In genomic region chr22:34111210-34111824, GRCh38 we compare ENCODE assay signal across 8 cellular contexts.
A peak's percentile ranks its signal among the peaks of the same experiment; 100 is the strongest.
DNase-seq lines count a peak whose midpoint lies in the region; ATAC-seq, FAIRE-seq and TF ChIP-seq lines count a peak whose summit lies in the region.

No MANE protein-coding gene starts in this region.

- no peak overlapping the region for H3K9ac ChIP-seq in liver (ENCODE audit: low read depth in 1 of 2, low read length in 2 of 2)

- DNase-seq in A549 (ENCODE audit: low read depth in 1 of 2, low spot score in 1 of 2) (peak; percentile 13 to 22), ELF-1 (ENCODE audit: low read depth, low spot score) (peak; percentile 30), NCI-H2227 treated with DMSO at 0.1 percent for 48 hours (lab: John Stamatoyannopoulos, UW) (peak; percentile 20), bronchial epithelial cell (ENCODE audit: low read depth) (peak; percentile 12), uterus (peak; percentile 18), DMS79 treated with DMSO at 0.1 percent for 48 hours (lab: John Stamatoyannopoulos, UW) (no peak)
- no peak for DNase-seq in activated CD8-positive, alpha-beta memory T cell treated with anti-CD3 and anti-CD28 coated beads, Interleukin-2, amount 50 U/mL, for 4 hours

- ATAC-seq in A549, result peak in 1 of 2 experiments; percentile 78; a peak in 3 of 6 replicates

- WGBS in A549 (ENCODE audit: missing lambda C conversion rate), result 0% methylated on average over 7 of the region's 7 CpGs
- 5% methylated on average over 7 of the region's 7 CpGs for WGBS in liver

- H3K4me2 ChIP-seq in A549, result no peak overlapping the region

- intact Hi-C loops in uterus (cut with DNase I; ENCODE audit: low total_unique reads), result no loop called here

- H3K4me3 ChIP-seq in A549 (no peak overlapping the region), bronchial epithelial cell (ENCODE audit: low read depth, low read length) (no peak overlapping the region), liver (ENCODE audit: low read depth in 1 of 3, low read length in 3 of 3) (no peak overlapping the region), uterus (no peak overlapping the region)

- CTCF ChIA-PET in A549 (lab: Yijun Ruan, JAX), result interaction anchor here (0.9 to 1.8 kb wide), 7 partner anchors 17 to 822 kb away, joined by 3 to 6 read pairs (median 5); no protein-coding TSS in a partner anchor

- no peak overlapping the region for H3K27ac ChIP-seq in A549
- H3K27ac ChIP-seq in liver (ENCODE audit: low read depth in 1 of 2, low read length in 2 of 2), result no peak overlapping the region
- H3K27ac ChIP-seq in uterus, result no peak overlapping the region

- no peaks in the 10 kb centered on the region for H3K9me3 ChIP-seq in A549
- H3K9me3 ChIP-seq in liver (ENCODE audit: control insufficient read depth in 4 of 4, low read length in 3 of 4), result no peaks in the 10 kb centered on the region
- no peaks in the 10 kb centered on the region for H3K9me3 ChIP-seq in uterus

- H3K36me3 ChIP-seq in bronchial epithelial cell (ENCODE audit: control insufficient read depth, insufficient read depth, low read length), result no peaks in the 10 kb centered on the region
- no peaks in the 10 kb centered on the region for H3K36me3 ChIP-seq in liver (ENCODE audit: control insufficient read depth in 4 of 4, insufficient read depth in 3 of 4, low read depth in 1 of 4, low read length in 3 of 4)
- H3K36me3 ChIP-seq in uterus, result no peaks in the 10 kb centered on the region

- no peak for TF ChIP-seq POLR2A in A549 (IDR thresholded peaks at IDR 0.05; ENCODE audit: low read length)
- TF ChIP-seq POLR2A in uterus (IDR thresholded peaks at IDR 0.05), result no peak

- TF ChIP-seq RAD21 in A549 (conservative IDR thresholded peaks at IDR 0.05 in 1 of 2, IDR thresholded peaks at IDR 0.05 in 1 of 2) (peak in 1 of 2 experiments; percentile 33; a peak in 1 of 5 replicates), liver (IDR thresholded peaks at IDR 0.05) (peak; percentile 64 to 80)

- FAIRE-seq in A549 (lab: Jason Lieb, UNC) (no peak), bronchial epithelial cell (lab: Jason Lieb, UNC) (no peak)

- no peak for TF ChIP-seq EP300 in A549 (IDR thresholded peaks at IDR 0.05)

- TF ChIP-seq CTCF in A549 (IDR thresholded peaks at IDR 0.05) (peak; percentile 38), bronchial epithelial cell (IDR thresholded peaks at IDR 0.05; ENCODE audit: insufficient read depth, low read length, severe bottlenecking) (peak; percentile 62), liver (IDR thresholded peaks at IDR 0.05; ENCODE audit: low read depth, low read length, missing input control) (peak; percentile 64), uterus (IDR thresholded peaks at IDR 0.05) (peak; percentile 45 to 63 (median 60))

- H3K27me3 ChIP-seq in bronchial epithelial cell (ENCODE audit: control insufficient read depth, insufficient read depth, low read length), result no peaks in the 10 kb centered on the region
- H3K27me3 ChIP-seq in liver (ENCODE audit: control insufficient read depth in 4 of 4, insufficient read depth in 4 of 4, low read length in 3 of 4), result no peaks in the 10 kb centered on the region
- no peaks in the 10 kb centered on the region for H3K27me3 ChIP-seq in uterus

- H3K4me1 ChIP-seq in A549 (no peaks in the 10 kb centered on the region), liver (ENCODE audit: control insufficient read depth in 4 of 4, insufficient read depth in 4 of 4, low read length in 3 of 4) (peaks cover 0 to 13% (median 4%) of the 10 kb centered on the region in 4 donors), uterus (no peaks in the 10 kb centered on the region)

- POLR2A ChIA-PET in A549 (lab: Yijun Ruan, JAX), result no interaction called here

TF ChIP-seq in A549, 52 proteins besides CTCF, POLR2A, EP300 and RAD21:
- TF ChIP-seq SMC3 (IDR thresholded peaks at IDR 0.05) (peak; percentile 31; the same call in 1 of the 3 replicates), ZNF302 (CRISPR knock-in tag; IDR thresholded peaks at IDR 0.05) (no peak)

TF ChIP-seq in liver, 16 proteins besides CTCF, POLR2A, EP300 and RAD21:
- TF ChIP-seq YY1 (IDR thresholded peaks at IDR 0.05) (no peak), FOXA1 (IDR thresholded peaks at IDR 0.05) (no peak), SP1 (IDR thresholded peaks at IDR 0.05) (no peak), TAF1 (conservative IDR thresholded peaks at IDR 0.05) (no peak), MAX (IDR thresholded peaks at IDR 0.05) (no peak), HNF4G (IDR thresholded peaks at IDR 0.05) (no peak), REST (IDR thresholded peaks at IDR 0.05) (no peak), JUND (IDR thresholded peaks at IDR 0.05) (no peak), RXRA (IDR thresholded peaks at IDR 0.05) (no peak), NR2F2 (IDR thresholded peaks at IDR 0.05) (no peak), EGR1 (IDR thresholded peaks at IDR 0.05; ENCODE audit: low read depth in 2 of 2) (no peak), GABPA (IDR thresholded peaks at IDR 0.05 in 1 of 2, conservative IDR thresholded peaks at IDR 0.05 in 1 of 2) (no peak), HNF4A (conservative IDR thresholded peaks at IDR 0.05) (no peak), FOXA2 (IDR thresholded peaks at IDR 0.05) (no peak)
- TF ChIP-seq, protein P1, sequence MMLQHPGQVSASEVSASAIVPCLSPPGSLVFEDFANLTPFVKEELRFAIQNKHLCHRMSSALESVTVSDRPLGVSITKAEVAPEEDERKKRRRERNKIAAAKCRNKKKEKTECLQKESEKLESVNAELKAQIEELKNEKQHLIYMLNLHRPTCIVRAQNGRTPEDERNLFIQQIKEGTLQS (IDR thresholded peaks at IDR 0.05), result no peak
- TF ChIP-seq, protein P2, sequence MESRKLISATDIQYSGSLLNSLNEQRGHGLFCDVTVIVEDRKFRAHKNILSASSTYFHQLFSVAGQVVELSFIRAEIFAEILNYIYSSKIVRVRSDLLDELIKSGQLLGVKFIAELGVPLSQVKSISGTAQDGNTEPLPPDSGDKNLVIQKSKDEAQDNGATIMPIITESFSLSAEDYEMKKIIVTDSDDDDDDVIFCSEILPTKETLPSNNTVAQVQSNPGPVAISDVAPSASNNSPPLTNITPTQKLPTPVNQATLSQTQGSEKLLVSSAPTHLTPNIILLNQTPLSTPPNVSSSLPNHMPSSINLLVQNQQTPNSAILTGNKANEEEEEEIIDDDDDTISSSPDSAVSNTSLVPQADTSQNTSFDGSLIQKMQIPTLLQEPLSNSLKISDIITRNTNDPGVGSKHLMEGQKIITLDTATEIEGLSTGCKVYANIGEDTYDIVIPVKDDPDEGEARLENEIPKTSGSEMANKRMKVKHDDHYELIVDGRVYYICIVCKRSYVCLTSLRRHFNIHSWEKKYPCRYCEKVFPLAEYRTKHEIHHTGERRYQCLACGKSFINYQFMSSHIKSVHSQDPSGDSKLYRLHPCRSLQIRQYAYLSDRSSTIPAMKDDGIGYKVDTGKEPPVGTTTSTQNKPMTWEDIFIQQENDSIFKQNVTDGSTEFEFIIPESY (IDR thresholded peaks at IDR 0.05), result no peak

Comparison
In these comparisons a context has a peak if more than half of its experiments do, and no peak if none do; other contexts are left out.
1. DNase-seq: peak in A549 (2 of 2), ELF-1 (single experiment), NCI-H2227 treated with DMSO at 0.1 percent for 48 hours (single experiment), bronchial epithelial cell (single experiment) and uterus (2 of 2); none in DMS79 treated with DMSO at 0.1 percent for 48 hours (single experiment) and activated CD8-positive, alpha-beta memory T cell treated with anti-CD3 and anti-CD28 coated beads, Interleukin-2, amount 50 U/mL, for 4 hours (single experiment).
2. Peak in every context shown above with its lines, with median percentiles within 50 percentile points of each other: CTCF ChIP-seq.